In genomic region chr21:15441060-15441493, GRCh38 we compare ENCODE assay signal across 1 cellular context.
TF ChIP-seq lines count a peak whose summit lies in the region.

No MANE protein-coding gene starts in this region.

TF ChIP-seq in HepG2, 621 proteins besides CTCF, POLR2A, EP300 and RAD21 (continued from another document and continues in another):
- TF ChIP-seq ZBTB43 (CRISPR knock-in tag; conservative IDR thresholded peaks at IDR 0.05) (peak; percentile 87), ZNF550 (CRISPR knock-in tag; IDR thresholded peaks at IDR 0.05; ENCODE audit: borderline replicate concordance) (no peak), FOXO1 (CRISPR knock-in tag; IDR thresholded peaks at IDR 0.05) (peak; percentile 94), ZBTB7B (CRISPR knock-in tag; IDR thresholded peaks at IDR 0.05) (peak; percentile 84), KLF16 (CRISPR knock-in tag; IDR thresholded peaks at IDR 0.05) (peak in 1 of 2 experiments; percentile 73; a peak in 2 of 4 replicates), HBP1 (CRISPR knock-in tag; IDR thresholded peaks at IDR 0.05; ENCODE audit: low read depth) (peak; percentile 87; the same call in 1 of the 2 replicates), KDM2A (CRISPR knock-in tag; IDR thresholded peaks at IDR 0.05; ENCODE audit: borderline replicate concordance, low read depth) (0 out of 2 replicates have a peak, but pooled peaks have one; percentile 36), ZNF17 (CRISPR knock-in tag; IDR thresholded peaks at IDR 0.05) (no peak), SPEN (CRISPR knock-in tag; IDR thresholded peaks at IDR 0.05; ENCODE audit: low read depth) (peak; percentile 79; the same call in 1 of the 2 replicates), ZNF367 (CRISPR knock-in tag; IDR thresholded peaks at IDR 0.05; ENCODE audit: borderline replicate concordance) (no peak), ATF1 (CRISPR knock-in tag; IDR thresholded peaks at IDR 0.05) (peak; percentile 62; the same call in 1 of the 2 replicates), DBP (CRISPR knock-in tag; IDR thresholded peaks at IDR 0.05; ENCODE audit: not compliant biosample characterization) (no peak), TBX3 (IDR thresholded peaks at IDR 0.05; ENCODE audit: borderline replicate concordance) (peak; percentile 61; the same call in 1 of the 2 replicates), FOSL2 (CRISPR knock-in tag; IDR thresholded peaks at IDR 0.05) (peak; percentile 86), KLF13 (CRISPR knock-in tag; IDR thresholded peaks at IDR 0.05) (no peak), BHLHE40 (IDR thresholded peaks at IDR 0.05; ENCODE audit: low read length) (peak; percentile 57), ZNF101 (CRISPR knock-in tag; IDR thresholded peaks at IDR 0.05; ENCODE audit: borderline replicate concordance, low read depth) (no peak), ZHX2 (IDR thresholded peaks at IDR 0.05; ENCODE audit: low read depth) (0 out of 2 replicates have a peak, but pooled peaks have one; percentile 28), ZHX2 (CRISPR knock-in tag; IDR thresholded peaks at IDR 0.05; ENCODE audit: borderline replicate concordance) (0 out of 2 replicates have a peak, but pooled peaks have one; percentile 52), ZNF556 (CRISPR knock-in tag; IDR thresholded peaks at IDR 0.05; ENCODE audit: borderline replicate concordance) (peak; percentile 61; the same call in 1 of the 2 replicates), BRD4 (CRISPR knock-in tag; IDR thresholded peaks at IDR 0.05) (peak; percentile 97), TP53 (CRISPR knock-in tag; conservative IDR thresholded peaks at IDR 0.05) (peak; percentile 78; the same call in 1 of the 2 replicates), GMEB1 (CRISPR knock-in tag; IDR thresholded peaks at IDR 0.05; ENCODE audit: borderline replicate concordance) (no peak; the same call in 1 of the 2 replicates), PHF20 (CRISPR knock-in tag; IDR thresholded peaks at IDR 0.05) (no peak), MAFF (IDR thresholded peaks at IDR 0.05; ENCODE audit: low read depth, low read length) (peak; percentile 99), ZNF256 (CRISPR knock-in tag; conservative IDR thresholded peaks at IDR 0.05) (no peak), MEIS2 (CRISPR knock-in tag; IDR thresholded peaks at IDR 0.05) (peak; percentile 99), GATA4 (IDR thresholded peaks at IDR 0.05; ENCODE audit: borderline replicate concordance, low read depth) (peak; percentile 92), JUND (CRISPR knock-in tag; IDR thresholded peaks at IDR 0.05) (peak; percentile 79), HNF1A (IDR thresholded peaks at IDR 0.05; ENCODE audit: low read depth) (peak; percentile 63; the same call in 1 of the 2 replicates), HNF1A (CRISPR knock-in tag; IDR thresholded peaks at IDR 0.05; ENCODE audit: borderline replicate concordance) (peak; percentile 87; the same call in 1 of the 2 replicates), NR2F6 (IDR thresholded peaks at IDR 0.05) (peak; percentile 100), NR2F6 (CRISPR knock-in tag; IDR thresholded peaks at IDR 0.05) (peak; percentile 100), JUN (CRISPR knock-in tag; IDR thresholded peaks at IDR 0.05) (peak; percentile 92), TGIF2 (CRISPR knock-in tag; IDR thresholded peaks at IDR 0.05) (peak; percentile 89), TEAD3 (CRISPR knock-in tag; optimal IDR thresholded peaks at IDR 0.05; ENCODE audit: borderline replicate concordance) (peak; percentile 98), ZNF639 (CRISPR knock-in tag; conservative IDR thresholded peaks at IDR 0.05) (peak; percentile 77; the same call in 1 of the 2 replicates), ZNF879 (CRISPR knock-in tag; IDR thresholded peaks at IDR 0.05) (0 out of 2 replicates have a peak, but pooled peaks have one; percentile 30), ZBTB14 (CRISPR knock-in tag; IDR thresholded peaks at IDR 0.05) (no peak), ZNF543 (CRISPR knock-in tag; IDR thresholded peaks at IDR 0.05) (0 out of 2 replicates have a peak, but pooled peaks have one; percentile 38), RFXANK (CRISPR knock-in tag; IDR thresholded peaks at IDR 0.05) (0 out of 2 replicates have a peak, but pooled peaks have one; percentile 50), DNMT3B (CRISPR knock-in tag; conservative IDR thresholded peaks at IDR 0.05) (no peak), ZNF749 (CRISPR knock-in tag; IDR thresholded peaks at IDR 0.05; ENCODE audit: borderline replicate concordance) (0 out of 2 replicates have a peak, but pooled peaks have one; percentile 44), ZBTB26 (CRISPR knock-in tag; IDR thresholded peaks at IDR 0.05; ENCODE audit: borderline replicate concordance) (0 out of 2 replicates have a peak, but pooled peaks have one; percentile 38), STAG1 (CRISPR knock-in tag; IDR thresholded peaks at IDR 0.05) (peak; percentile 63)
